1 cellular context compared by ENCODE assay signal in the genomic region with DNA sequence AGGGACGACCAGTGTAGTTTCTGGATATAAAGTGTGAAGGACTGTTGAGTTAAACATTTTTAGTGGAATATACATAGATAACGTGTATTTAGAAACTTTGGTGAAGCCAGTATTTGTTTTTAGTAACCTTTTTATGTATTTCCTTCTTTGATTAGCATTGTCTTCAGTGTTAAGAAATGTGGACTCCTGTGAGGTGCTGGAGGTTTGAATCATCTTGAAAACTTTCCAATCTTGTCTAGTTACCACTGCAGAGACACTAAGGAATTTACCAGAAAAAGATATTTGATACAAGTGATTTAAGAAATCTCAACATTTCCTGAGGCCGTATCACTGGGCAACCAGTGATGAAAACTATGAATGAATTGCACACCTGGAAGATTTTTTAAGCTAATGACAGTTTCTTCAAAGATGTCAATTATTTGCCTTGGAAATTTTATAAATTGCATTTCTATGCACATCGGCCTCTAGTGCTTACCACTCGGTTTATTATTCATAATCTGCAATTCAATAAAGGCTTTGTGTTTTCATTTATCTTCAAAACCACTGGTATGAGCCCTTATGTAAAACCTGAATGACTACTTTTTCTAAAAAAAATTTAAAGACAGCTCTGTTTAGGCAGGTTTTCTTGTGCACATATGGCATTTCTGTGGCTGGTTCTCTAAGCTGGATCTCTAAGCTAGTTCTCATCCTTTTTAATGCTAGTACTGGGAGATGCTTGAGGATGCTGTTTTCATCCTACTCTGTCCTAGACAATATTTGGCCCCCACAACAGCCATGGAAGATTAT.
TF ChIP-seq lines count a peak whose summit lies in the region.

No MANE protein-coding gene starts in this region.

TF ChIP-seq in HepG2, 621 proteins besides CTCF, POLR2A, EP300 and RAD21:
- TF ChIP-seq, protein P1, sequence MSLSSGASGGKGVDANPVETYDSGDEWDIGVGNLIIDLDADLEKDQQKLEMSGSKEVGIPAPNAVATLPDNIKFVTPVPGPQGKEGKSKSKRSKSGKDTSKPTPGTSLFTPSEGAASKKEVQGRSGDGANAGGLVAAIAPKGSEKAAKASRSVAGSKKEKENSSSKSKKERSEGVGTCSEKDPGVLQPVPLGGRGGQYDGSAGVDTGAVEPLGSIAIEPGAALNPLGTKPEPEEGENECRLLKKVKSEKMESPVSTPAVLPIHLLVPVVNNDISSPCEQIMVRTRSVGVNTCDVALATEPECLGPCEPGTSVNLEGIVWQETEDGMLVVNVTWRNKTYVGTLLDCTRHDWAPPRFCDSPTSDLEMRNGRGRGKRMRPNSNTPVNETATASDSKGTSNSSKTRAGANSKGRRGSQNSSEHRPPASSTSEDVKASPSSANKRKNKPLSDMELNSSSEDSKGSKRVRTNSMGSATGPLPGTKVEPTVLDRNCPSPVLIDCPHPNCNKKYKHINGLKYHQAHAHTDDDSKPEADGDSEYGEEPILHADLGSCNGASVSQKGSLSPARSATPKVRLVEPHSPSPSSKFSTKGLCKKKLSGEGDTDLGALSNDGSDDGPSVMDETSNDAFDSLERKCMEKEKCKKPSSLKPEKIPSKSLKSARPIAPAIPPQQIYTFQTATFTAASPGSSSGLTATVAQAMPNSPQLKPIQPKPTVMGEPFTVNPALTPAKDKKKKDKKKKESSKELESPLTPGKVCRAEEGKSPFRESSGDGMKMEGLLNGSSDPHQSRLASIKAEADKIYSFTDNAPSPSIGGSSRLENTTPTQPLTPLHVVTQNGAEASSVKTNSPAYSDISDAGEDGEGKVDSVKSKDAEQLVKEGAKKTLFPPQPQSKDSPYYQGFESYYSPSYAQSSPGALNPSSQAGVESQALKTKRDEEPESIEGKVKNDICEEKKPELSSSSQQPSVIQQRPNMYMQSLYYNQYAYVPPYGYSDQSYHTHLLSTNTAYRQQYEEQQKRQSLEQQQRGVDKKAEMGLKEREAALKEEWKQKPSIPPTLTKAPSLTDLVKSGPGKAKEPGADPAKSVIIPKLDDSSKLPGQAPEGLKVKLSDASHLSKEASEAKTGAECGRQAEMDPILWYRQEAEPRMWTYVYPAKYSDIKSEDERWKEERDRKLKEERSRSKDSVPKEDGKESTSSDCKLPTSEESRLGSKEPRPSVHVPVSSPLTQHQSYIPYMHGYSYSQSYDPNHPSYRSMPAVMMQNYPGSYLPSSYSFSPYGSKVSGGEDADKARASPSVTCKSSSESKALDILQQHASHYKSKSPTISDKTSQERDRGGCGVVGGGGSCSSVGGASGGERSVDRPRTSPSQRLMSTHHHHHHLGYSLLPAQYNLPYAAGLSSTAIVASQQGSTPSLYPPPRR (CRISPR knock-in tag; IDR thresholded peaks at IDR 0.05; ENCODE audit: borderline replicate concordance) = no peak
- TF ChIP-seq ZNF143 (CRISPR knock-in tag; IDR thresholded peaks at IDR 0.05) = no peak
- TF ChIP-seq WIZ (CRISPR knock-in tag; IDR thresholded peaks at IDR 0.05) = no peak
- TF ChIP-seq ZSCAN29 (CRISPR knock-in tag; conservative IDR thresholded peaks at IDR 0.05) = no peak
